ENCODE assay signal across 14 cellular contexts in the genomic region with DNA sequence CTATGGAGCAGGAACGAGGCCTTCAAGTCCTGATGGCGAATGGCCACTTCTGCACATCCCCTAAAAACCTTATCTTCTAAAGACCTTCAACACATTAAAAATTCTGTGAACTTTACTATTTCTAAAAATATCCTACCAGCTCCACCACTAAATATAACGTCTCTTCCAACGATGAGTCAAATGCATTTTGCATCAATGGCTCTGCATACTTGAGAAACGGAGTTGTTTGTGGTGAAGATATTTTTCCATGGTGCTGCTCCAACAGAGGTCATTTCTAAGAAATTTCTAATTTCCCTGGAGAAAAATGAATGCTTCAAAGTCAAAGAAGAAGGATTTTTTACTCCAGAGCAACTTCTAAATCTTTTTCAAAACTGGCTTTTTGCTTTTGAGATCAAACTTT.
DNase-seq lines count a peak whose midpoint lies in the region; ATAC-seq and TF ChIP-seq lines count a peak whose summit lies in the region.
"Had no signal": no experiment of that assay in that cellular context is flagged by ENCODE, and none has a peak within 500 bp of the region (broad histone marks: within the 10 kb centered on the region; RNA-seq: fewer than 3 reads in every experiment).

No MANE protein-coding gene starts in this region.

- no peaks in the 10 kb centered on the region for H3K79me2 ChIP-seq in osteoblast (ENCODE audit: insufficient read depth, low read length)
- H3K79me2 ChIP-seq: parathyroid adenoma had no signal

- H3K4me1 ChIP-seq in osteoblast (ENCODE audit: insufficient read depth, low read length) (peaks cover 31% of the 10 kb centered on the region), upper lobe of right lung (no peaks in the 10 kb centered on the region)
- H3K4me1 ChIP-seq: parathyroid adenoma had no signal

- no peak overlapping the region for H2AFZ ChIP-seq in osteoblast (ENCODE audit: low read length)
- H2AFZ ChIP-seq: parathyroid adenoma had no signal

- intact Hi-C loops in upper lobe of right lung (cut with DNase I), result no loop called here
- intact Hi-C loops in posterior vena cava (cut with DNase I), result loop anchor here in 1 of 2 donors (5.0 kb wide), 1 partner anchor 44 kb away; no protein-coding TSS in a partner anchor

- H4K20me1 ChIP-seq in osteoblast (ENCODE audit: insufficient read depth, low read length), result no peaks in the 10 kb centered on the region

- DNase-seq in AG08395 (ENCODE audit: low spot score), result peak; percentile 83
- peak; percentile 92 for DNase-seq in RPMI7951 (ENCODE audit: low read depth)
- peak; percentile 81 for DNase-seq in fibroblast of pulmonary artery (ENCODE audit: low read depth)
- peak; percentile 75 for DNase-seq in osteoblast (ENCODE audit: insufficient read length, low spot score, missing footprints)
- no peak for DNase-seq in upper lobe of right lung
- no peak for DNase-seq in activated CD4-positive, alpha-beta T cell treated with anti-CD3 and anti-CD28 coated beads, Interleukin-2, amount 50 U/mL, for 1 hour
- no peak for DNase-seq in Ammon's horn (ENCODE audit: low spot score)
- no peak for DNase-seq in posterior vena cava (ENCODE audit: low spot score)
- DNase-seq: activated CD4-positive, alpha-beta T cell treated with anti-CD3 and anti-CD28 coated beads for 1 hour; activated naive CD4-positive, alpha-beta T cell treated with Interleukin-2 at 50 U/mL for 16 hours; effector memory CD8-positive, alpha-beta T cell; H7; NCI-H510A treated with DMSO at 0.1 percent for 48 hours had no signal

- TF ChIP-seq CTCF in fibroblast of pulmonary artery (IDR thresholded peaks at IDR 0.05; ENCODE audit: low read length, missing control alignments) (no peak), osteoblast (IDR thresholded peaks at IDR 0.05; ENCODE audit: extremely low read depth, low read depth, low read length) (no peak), upper lobe of right lung (IDR thresholded peaks at IDR 0.05) (no peak)

- no peak overlapping the region for H3K4me3 ChIP-seq in fibroblast of pulmonary artery (replicated peaks; ENCODE audit: low read depth, low read length)
- no peak overlapping the region for H3K4me3 ChIP-seq in osteoblast (ENCODE audit: insufficient read depth, low read length)
- H3K4me3 ChIP-seq in upper lobe of right lung, result no peak overlapping the region

- no peaks in the 10 kb centered on the region for H3K36me3 ChIP-seq in osteoblast (ENCODE audit: insufficient read depth, low read length)
- H3K36me3 ChIP-seq in upper lobe of right lung, result no peaks in the 10 kb centered on the region

- H3K9me3 ChIP-seq in osteoblast (ENCODE audit: low read depth, low read length) (no peaks in the 10 kb centered on the region), upper lobe of right lung (no peaks in the 10 kb centered on the region)

- H3K27me3 ChIP-seq in osteoblast (ENCODE audit: insufficient read depth, low read length) (no peaks in the 10 kb centered on the region), upper lobe of right lung (no peaks in the 10 kb centered on the region)

- peak overlapping the region; percentile 50 for H3K4me2 ChIP-seq in osteoblast (ENCODE audit: insufficient read depth, low read length)

- ATAC-seq in upper lobe of right lung, result no peak
- ATAC-seq: effector memory CD8-positive, alpha-beta T cell had no signal

- peak overlapping the region; percentile 93 for H3K27ac ChIP-seq in osteoblast (ENCODE audit: low read depth, low read length)
- no peak overlapping the region for H3K27ac ChIP-seq in upper lobe of right lung
- H3K27ac ChIP-seq: parathyroid adenoma had no signal

Comparison
In these comparisons a context has a peak if more than half of its experiments do, and no peak if none do; other contexts are left out.
1. DNase-seq: peak in AG08395 (single experiment), RPMI7951 (single experiment), fibroblast of pulmonary artery (single experiment) and osteoblast (single experiment); none in upper lobe of right lung (single experiment), activated CD4-positive, alpha-beta T cell treated with anti-CD3 and anti-CD28 coated beads, Interleukin-2, amount 50 U/mL, for 1 hour (single experiment), Ammon's horn (single experiment) and posterior vena cava (single experiment).